ENCODE assay signal across 12 cellular contexts in genomic region chr7:149719912-149720335, GRCh38. TPM values are rescaled to one million over a fixed set of nuclear protein-coding genes. Genes with fewer than 3 reads are reported as not detected.
DNase-seq lines count a peak whose midpoint lies in the region; ATAC-seq and TF ChIP-seq lines count a peak whose summit lies in the region.
"Had no signal": no experiment of that assay in that cellular context is flagged by ENCODE, and none has a peak within 500 bp of the region (broad histone marks: within the 10 kb centered on the region; RNA-seq: fewer than 3 reads in every experiment).

No MANE protein-coding gene starts in this region.

- H3K27me3 ChIP-seq in BE2C = no peaks in the 10 kb centered on the region

- peaks cover 10% of the 10 kb centered on the region for H3K4me1 ChIP-seq in BE2C

- ATAC-seq in GM19023 (IDR thresholded peaks at IDR 0.05; ENCODE audit: unreplicated experiment) = peak; percentile 67
- no peak for ATAC-seq in HG03439 (IDR thresholded peaks at IDR 0.05; ENCODE audit: unreplicated experiment)
- ATAC-seq: T-helper 17 cell had no signal

- TF ChIP-seq CTCF in BE2C (IDR thresholded peaks at IDR 0.05; ENCODE audit: low read depth, low read length) = no peak

- peak; percentile 57 for DNase-seq in BE2C
- DNase-seq in HuH-7 (ENCODE audit: low spot score) = peak; percentile 43
- DNase-seq in islet precursor cell = peak; percentile 77
- DNase-seq in NCI-H1105 treated with DMSO at 0.1 percent for 48 hours (lab: John Stamatoyannopoulos, UW) = no peak
- no peak for DNase-seq in ACHN
- no peak for DNase-seq in 8988T
- DNase-seq: DND-41; NCI-H1694 treated with DMSO at 0.1 percent for 48 hours; stimulated activated CD8-positive, alpha-beta memory T cell treated with anti-CD3 and anti-CD28 coated beads, Interleukin-4, amount 100 ng/mL, for 48 hours; T-helper 17 cell had no signal

- no peaks in the 10 kb centered on the region for H3K9me3 ChIP-seq in BE2C

- peak overlapping the region; percentile 26 for H3K4me3 ChIP-seq in BE2C (ENCODE audit: low read depth, low read length)

- peaks cover 24% of the 10 kb centered on the region for H3K36me3 ChIP-seq in BE2C

- in situ Hi-C loops in ACHN (cut with HindIII; ENCODE audit: low pct_ligation_motif_present, low pct_unique_long_range_greater_than_20kb, low sequenced_read_pairs) = no loop called here

RNA-seq across cellular contexts. Expression of gene ZNF467, which starts 53.5 kb away (rescaled TPM):
- polyA plus RNA-seq in BE2C (2012; ENCODE audit: insufficient read depth, insufficient read length, low read depth) = 149 TPM

Comparison
In these comparisons a context has a peak if more than half of its experiments do, and no peak if none do; other contexts are left out.
1. DNase-seq: peak in BE2C (single experiment), HuH-7 (single experiment) and islet precursor cell (single experiment); none in NCI-H1105 treated with DMSO at 0.1 percent for 48 hours (single experiment), ACHN (single experiment) and 8988T (single experiment).